In genomic region chr12:94551810-94552209, GRCh38 we compare ENCODE assay signal across 32 cellular contexts.
"Had no signal": no experiment of that assay in that cellular context is flagged by ENCODE, and none has a peak within 500 bp of the region (broad histone marks: within the 10 kb centered on the region; RNA-seq: fewer than 3 reads in every experiment).

No MANE protein-coding gene starts in this region.

- H3K27me3 Mint-ChIP-seq: stimulated activated naive B cell treated with anti-CD40 and anti-IgM and Interleukin-4, amounts not matched to agents 10 μg/mL and 1 μg/mL and 100 μg/mL, for 72 hours had no signal

- ATAC-seq: heart left ventricle; left cardiac atrium; naive thymus-derived CD4-positive, alpha-beta T cell; natural killer cell treated with Interleukin-12 subunit alpha and Interleukin-12 subunit beta and Interleukin-15 and Interleukin-18, amount 100 ng/mL, for 72 hours; pancreas; right cardiac atrium; sciatic nerve; stimulated activated naive B cell treated with anti-CD40 and anti-IgM and Interleukin-4, amounts not matched to agents 10 μg/mL and 1 μg/mL and 100 μg/mL, for 72 hours had no signal

- H3K4me1 ChIP-seq: heart left ventricle, left ventricle myocardium inferior, pancreas, prostate gland, suprapubic skin, tibial artery, upper lobe of right lung had no signal

- H3K27ac ChIP-seq: heart left ventricle, left ventricle myocardium inferior, pancreas, prostate gland, skin epidermis, suprapubic skin, thoracic aorta, tibial artery, upper lobe of right lung had no signal

- DNase-seq: heart left ventricle; hypothalamus; immature natural killer cell; kidney glomerular epithelial cell; left cardiac atrium; left ventricle myocardium inferior; midbrain; mucosa of descending colon; naive thymus-derived CD4-positive, alpha-beta T cell; nucleus accumbens; pancreas; posterior cingulate gyrus; retina; right cardiac atrium; stimulated activated CD4-positive, alpha-beta T cell treated with anti-CD3 and anti-CD28 coated beads, Interleukin-12 subunit alpha, Interleukin-12 subunit beta, amount 100 ng/mL, for 4 hours; stimulated activated CD4-positive, alpha-beta T cell treated with anti-CD3 and anti-CD28 coated beads, Interleukin-15, amount 100 ng/mL, for 24 hours; stimulated activated CD4-positive, alpha-beta T cell treated with anti-CD3 and anti-CD28 coated beads, Interleukin-2, amount 100 ng/mL, for 24 hours; stimulated activated CD4-positive, alpha-beta T cell treated with anti-CD3 and anti-CD28 coated beads, Interleukin-4, amount 100 ng/mL, for 1 hour; stimulated activated naive B cell treated with anti-CD40 and anti-IgM and Interleukin-4, amounts not matched to agents 10 μg/mL and 1 μg/mL and 100 μg/mL, for 72 hours; tibial artery; trophoblast cell; upper lobe of right lung had no signal

- H3K27me3 ChIP-seq: heart left ventricle, pancreas, suprapubic skin, tibial artery, upper lobe of right lung had no signal

- H3K27ac Mint-ChIP-seq: immature natural killer cell; naive thymus-derived CD4-positive, alpha-beta T cell; natural killer cell treated with Interleukin-12 subunit alpha and Interleukin-12 subunit beta and Interleukin-15 and Interleukin-18, amount 100 ng/mL, for 72 hours; stimulated activated naive B cell treated with anti-CD40 and anti-IgM and Interleukin-4, amounts not matched to agents 10 μg/mL and 1 μg/mL and 100 μg/mL, for 72 hours; stimulated activated naive CD8-positive, alpha-beta T cell treated with anti-CD3 and anti-CD28 coated beads, Interleukin-15, Interleukin-2, amounts not matched to agents 100 ng/mL and 50 ng/mL, for 24 hours had no signal

- H3K4me1 Mint-ChIP-seq: immature natural killer cell; stimulated activated naive B cell treated with anti-CD40 and anti-IgM and Interleukin-4, amounts not matched to agents 10 μg/mL and 1 μg/mL and 100 μg/mL, for 72 hours had no signal

- H3K4me3 Mint-ChIP-seq: immature natural killer cell; naive thymus-derived CD4-positive, alpha-beta T cell; natural killer cell treated with Interleukin-12 subunit alpha and Interleukin-12 subunit beta and Interleukin-15 and Interleukin-18, amount 100 ng/mL, for 72 hours; stimulated activated naive B cell treated with anti-CD40 and anti-IgM and Interleukin-4, amounts not matched to agents 10 μg/mL and 1 μg/mL and 100 μg/mL, for 72 hours; stimulated activated naive CD8-positive, alpha-beta T cell treated with anti-CD3 and anti-CD28 coated beads, Interleukin-15, Interleukin-2, amounts not matched to agents 100 ng/mL and 50 ng/mL, for 24 hours had no signal

- H3K36me3 ChIP-seq: heart left ventricle, left ventricle myocardium inferior, pancreas, prostate gland, suprapubic skin, thoracic aorta, tibial artery, upper lobe of right lung had no signal

- FAIRE-seq: islet of Langerhans, pancreas, urothelium cell line had no signal

- H3K4me3 ChIP-seq: heart left ventricle, left ventricle myocardium inferior, lung, mucosa of descending colon, pancreas, prostate gland, skin epidermis, suprapubic skin, thoracic aorta, tibial artery, upper lobe of right lung had no signal

- H3K9me3 ChIP-seq: mucosa of descending colon, pancreas, prostate gland, suprapubic skin, thoracic aorta, tibial artery, upper lobe of right lung had no signal
